Comparison of ENCODE assay signal across 13 cellular contexts in genomic region chr17:82489117-82489516, GRCh38. TPM values are rescaled to one million over a fixed set of nuclear protein-coding genes. Genes with fewer than 3 reads are reported as not detected.
DNase-seq lines count a peak whose midpoint lies in the region; ATAC-seq and TF ChIP-seq lines count a peak whose summit lies in the region.
"Had no signal": no experiment of that assay in that cellular context is flagged by ENCODE, and none has a peak within 500 bp of the region (broad histone marks: within the 10 kb centered on the region; RNA-seq: fewer than 3 reads in every experiment).

No MANE protein-coding gene starts in this region.

- no peak overlapping the region for H3K4me3 ChIP-seq in tibial artery
- H3K4me3 ChIP-seq: neural progenitor cell had no signal

- no peaks in the 10 kb centered on the region for H3K27me3 Mint-ChIP-seq in activated CD8-positive, alpha-beta memory T cell treated with anti-CD3 and anti-CD28 coated beads, Interleukin-2, amount 10 ng/mL, durations not matched to agents 7 days and 5 days
- no peaks in the 10 kb centered on the region for H3K27me3 Mint-ChIP-seq in chondrocyte (ENCODE audit: low read depth)
- no peaks in the 10 kb centered on the region for H3K27me3 Mint-ChIP-seq in activated T-helper 1 cell treated with anti-CD3 and anti-CD28 coated beads, Interleukin-12 subunit alpha, Interleukin-12 subunit beta, Interleukin-2, Interleukin-4 antibody, amounts not matched to agents 30 ng/mL and 10 ng/mL and 1 ng/mL, durations not matched to agents 14 hours and 24 hours and 36 hours (ENCODE audit: insufficient read depth)

- peaks cover 30% of the 10 kb centered on the region for H3K4me1 Mint-ChIP-seq in activated CD8-positive, alpha-beta memory T cell treated with anti-CD3 and anti-CD28 coated beads, Interleukin-2, amount 10 ng/mL, durations not matched to agents 7 days and 5 days
- peaks cover 17% of the 10 kb centered on the region for H3K4me1 Mint-ChIP-seq in chondrocyte (ENCODE audit: low read depth)
- H3K4me1 Mint-ChIP-seq in activated T-helper 1 cell treated with anti-CD3 and anti-CD28 coated beads, Interleukin-12 subunit alpha, Interleukin-12 subunit beta, Interleukin-2, Interleukin-4 antibody, amounts not matched to agents 30 ng/mL and 10 ng/mL and 1 ng/mL, durations not matched to agents 14 hours and 24 hours and 36 hours (ENCODE audit: low read depth): peaks cover 26% of the 10 kb centered on the region

- H3K9me3 ChIP-seq in tibial artery: no peaks in the 10 kb centered on the region

- H3K9me3 Mint-ChIP-seq in activated CD8-positive, alpha-beta memory T cell treated with anti-CD3 and anti-CD28 coated beads, Interleukin-2, amount 10 ng/mL, durations not matched to agents 7 days and 5 days (ENCODE audit: low read depth): no peaks in the 10 kb centered on the region
- H3K9me3 Mint-ChIP-seq in chondrocyte (ENCODE audit: low read depth): no peaks in the 10 kb centered on the region
- no peaks in the 10 kb centered on the region for H3K9me3 Mint-ChIP-seq in activated T-helper 1 cell treated with anti-CD3 and anti-CD28 coated beads, Interleukin-12 subunit alpha, Interleukin-12 subunit beta, Interleukin-2, Interleukin-4 antibody, amounts not matched to agents 30 ng/mL and 10 ng/mL and 1 ng/mL, durations not matched to agents 14 hours and 24 hours and 36 hours
- H3K9me3 Mint-ChIP-seq: neural progenitor cell had no signal

- DNase-seq in activated CD8-positive, alpha-beta memory T cell treated with anti-CD3 and anti-CD28 coated beads, Interleukin-2, amount 10 ng/mL, durations not matched to agents 7 days and 5 days: no peak
- no peak for DNase-seq in activated CD8-positive, alpha-beta memory T cell treated with anti-CD3 and anti-CD28 coated beads, Interleukin-2, amount 50 U/mL, for 48 hours
- DNase-seq in chondrocyte (ENCODE audit: low spot score) (no peak), tibial artery (peak; percentile 86 to 97), mucosa of gallbladder (ENCODE audit: low spot score) (no peak)
- DNase-seq in activated T-helper 1 cell treated with anti-CD3 and anti-CD28 coated beads, Interleukin-12 subunit alpha, Interleukin-12 subunit beta, Interleukin-2, Interleukin-4 antibody, amounts not matched to agents 30 ng/mL and 10 ng/mL and 1 ng/mL, durations not matched to agents 14 hours and 24 hours and 36 hours (ENCODE audit: low spot score): no peak
- DNase-seq: GF-D8; NCI-H1436; stimulated activated CD4-positive, alpha-beta T cell treated with anti-CD3 and anti-CD28 coated beads, Interleukin-2, amount 100 ng/mL, for 24 hours had no signal

- H3K27ac Mint-ChIP-seq in activated CD8-positive, alpha-beta memory T cell treated with anti-CD3 and anti-CD28 coated beads, Interleukin-2, amount 10 ng/mL, durations not matched to agents 7 days and 5 days: peak overlapping the region; percentile 3
- peak overlapping the region; percentile 12 for H3K27ac Mint-ChIP-seq in chondrocyte (ENCODE audit: unreplicated experiment)
- H3K27ac Mint-ChIP-seq in activated T-helper 1 cell treated with anti-CD3 and anti-CD28 coated beads, Interleukin-12 subunit alpha, Interleukin-12 subunit beta, Interleukin-2, Interleukin-4 antibody, amounts not matched to agents 30 ng/mL and 10 ng/mL and 1 ng/mL, durations not matched to agents 14 hours and 24 hours and 36 hours: no peak overlapping the region

- H3K27me3 ChIP-seq in layer of hippocampus (ENCODE audit: control insufficient read depth, insufficient read depth, low read length) (no peaks in the 10 kb centered on the region), tibial artery (no peaks in the 10 kb centered on the region)
- H3K27me3 ChIP-seq: neural progenitor cell had no signal

- H3K27ac ChIP-seq in layer of hippocampus (ENCODE audit: low read depth, low read length) (peak overlapping the region; percentile 64), tibial artery (peak overlapping the region; percentile 86 to 91)
- H3K27ac ChIP-seq: neural progenitor cell had no signal

- CTCF ChIA-PET in activated CD8-positive, alpha-beta memory T cell treated with anti-CD3 and anti-CD28 coated beads, Interleukin-2, amount 10 ng/mL, durations not matched to agents 7 days and 5 days (lab: Charles Lee): no interaction called here

- peaks cover 30% of the 10 kb centered on the region for H3K36me3 Mint-ChIP-seq in activated CD8-positive, alpha-beta memory T cell treated with anti-CD3 and anti-CD28 coated beads, Interleukin-2, amount 10 ng/mL, durations not matched to agents 7 days and 5 days
- peaks cover 26% of the 10 kb centered on the region for H3K36me3 Mint-ChIP-seq in chondrocyte (ENCODE audit: low read depth)
- peaks cover 44% of the 10 kb centered on the region for H3K36me3 Mint-ChIP-seq in activated T-helper 1 cell treated with anti-CD3 and anti-CD28 coated beads, Interleukin-12 subunit alpha, Interleukin-12 subunit beta, Interleukin-2, Interleukin-4 antibody, amounts not matched to agents 30 ng/mL and 10 ng/mL and 1 ng/mL, durations not matched to agents 14 hours and 24 hours and 36 hours (ENCODE audit: low read depth)

- no peak for TF ChIP-seq CTCF in chondrocyte (IDR thresholded peaks at IDR 0.05)
- TF ChIP-seq CTCF in tibial artery (IDR thresholded peaks at IDR 0.05): no peak

- H3K4me3 Mint-ChIP-seq in activated CD8-positive, alpha-beta memory T cell treated with anti-CD3 and anti-CD28 coated beads, Interleukin-2, amount 10 ng/mL, durations not matched to agents 7 days and 5 days: no peak overlapping the region
- no peak overlapping the region for H3K4me3 Mint-ChIP-seq in chondrocyte (ENCODE audit: unreplicated experiment)
- H3K4me3 Mint-ChIP-seq in activated T-helper 1 cell treated with anti-CD3 and anti-CD28 coated beads, Interleukin-12 subunit alpha, Interleukin-12 subunit beta, Interleukin-2, Interleukin-4 antibody, amounts not matched to agents 30 ng/mL and 10 ng/mL and 1 ng/mL, durations not matched to agents 14 hours and 24 hours and 36 hours: no peak overlapping the region
- H3K4me3 Mint-ChIP-seq: neural progenitor cell had no signal

- H3K4me1 ChIP-seq in tibial artery: peaks cover 0 to 38% (median 24%) of the 10 kb centered on the region in 4 donors
- H3K4me1 ChIP-seq: neural progenitor cell had no signal

- no peak for ATAC-seq in activated CD8-positive, alpha-beta memory T cell treated with anti-CD3 and anti-CD28 coated beads, Interleukin-2, amount 10 ng/mL, durations not matched to agents 7 days and 5 days
- no peak for ATAC-seq in GM18868 (IDR thresholded peaks at IDR 0.05; ENCODE audit: unreplicated experiment)
- ATAC-seq: HCT116 had no signal

- H3K36me3 ChIP-seq in tibial artery: peaks cover 29 to 46% (median 41%) of the 10 kb centered on the region in 3 donors
- H3K36me3 ChIP-seq: neural progenitor cell had no signal

- intact Hi-C loops in tibial artery (cut with DNase I; ENCODE audit: low total_unique reads): no loop called here
- intact Hi-C loops in activated T-helper 1 cell treated with anti-CD3 and anti-CD28 coated beads, Interleukin-12 subunit alpha, Interleukin-12 subunit beta, Interleukin-2, Interleukin-4 antibody, amounts not matched to agents 30 ng/mL and 10 ng/mL and 1 ng/mL, durations not matched to agents 14 hours and 24 hours and 36 hours (cut with micrococcal nuclease): no loop called here

RNA-seq across cellular contexts. Expression of gene FOXK2, which starts 30.4 kb away (rescaled TPM):
- 10 to 100 TPM; 81.7 to 85.1 TPM for total RNA-seq in activated CD8-positive, alpha-beta memory T cell treated with anti-CD3 and anti-CD28 coated beads, Interleukin-2, amount 10 ng/mL, durations not matched to agents 7 days and 5 days
- total RNA-seq in chondrocyte (47.6 to 49.5 TPM (median 49.4 TPM) in 3 replicates), mucosa of gallbladder (51.0 TPM)
- total RNA-seq in activated T-helper 1 cell treated with anti-CD3 and anti-CD28 coated beads, Interleukin-12 subunit alpha, Interleukin-12 subunit beta, Interleukin-2, Interleukin-4 antibody, amounts not matched to agents 30 ng/mL and 10 ng/mL and 1 ng/mL, durations not matched to agents 14 hours and 24 hours and 36 hours: 97.7 and 98.1 TPM in 2 replicates

RNA-seq across cellular contexts. Expression of gene NARF, which starts 30.6 kb away (rescaled TPM):
- 100 to 1,000 TPM; 114 TPM for total RNA-seq in activated CD8-positive, alpha-beta memory T cell treated with anti-CD3 and anti-CD28 coated beads, Interleukin-2, amount 10 ng/mL, durations not matched to agents 7 days and 5 days
- 56.0 to 68.9 TPM (median 64.1 TPM) in 3 replicates for total RNA-seq in chondrocyte
- 80.0 TPM for total RNA-seq in mucosa of gallbladder
- 99.0 and 103 TPM in 2 replicates for total RNA-seq in activated T-helper 1 cell treated with anti-CD3 and anti-CD28 coated beads, Interleukin-12 subunit alpha, Interleukin-12 subunit beta, Interleukin-2, Interleukin-4 antibody, amounts not matched to agents 30 ng/mL and 10 ng/mL and 1 ng/mL, durations not matched to agents 14 hours and 24 hours and 36 hours

RNA-seq across cellular contexts. Expression of gene CYBC1, which starts 38.6 kb away (rescaled TPM):
- total RNA-seq in activated CD8-positive, alpha-beta memory T cell treated with anti-CD3 and anti-CD28 coated beads, Interleukin-2, amount 10 ng/mL, durations not matched to agents 7 days and 5 days: 100 to 1,000 TPM; 269 to 378 TPM
- total RNA-seq in chondrocyte (52.5 to 55.4 TPM (median 53.0 TPM) in 3 replicates), mucosa of gallbladder (114 TPM)
- total RNA-seq in activated T-helper 1 cell treated with anti-CD3 and anti-CD28 coated beads, Interleukin-12 subunit alpha, Interleukin-12 subunit beta, Interleukin-2, Interleukin-4 antibody, amounts not matched to agents 30 ng/mL and 10 ng/mL and 1 ng/mL, durations not matched to agents 14 hours and 24 hours and 36 hours: 253 and 257 TPM in 2 replicates

Comparison
In these comparisons a context has a peak if more than half of its experiments do, and no peak if none do; other contexts are left out.
1. DNase-seq: peak in tibial artery (2 of 2); none in activated CD8-positive, alpha-beta memory T cell treated with anti-CD3 and anti-CD28 coated beads, Interleukin-2, amount 10 ng/mL, durations not matched to agents 7 days and 5 days (single experiment), activated CD8-positive, alpha-beta memory T cell treated with anti-CD3 and anti-CD28 coated beads, Interleukin-2, amount 50 U/mL, for 48 hours (single experiment), chondrocyte (single experiment), mucosa of gallbladder (single experiment) and activated T-helper 1 cell treated with anti-CD3 and anti-CD28 coated beads, Interleukin-12 subunit alpha, Interleukin-12 subunit beta, Interleukin-2, Interleukin-4 antibody, amounts not matched to agents 30 ng/mL and 10 ng/mL and 1 ng/mL, durations not matched to agents 14 hours and 24 hours and 36 hours (single experiment).